In the genomic region with DNA sequence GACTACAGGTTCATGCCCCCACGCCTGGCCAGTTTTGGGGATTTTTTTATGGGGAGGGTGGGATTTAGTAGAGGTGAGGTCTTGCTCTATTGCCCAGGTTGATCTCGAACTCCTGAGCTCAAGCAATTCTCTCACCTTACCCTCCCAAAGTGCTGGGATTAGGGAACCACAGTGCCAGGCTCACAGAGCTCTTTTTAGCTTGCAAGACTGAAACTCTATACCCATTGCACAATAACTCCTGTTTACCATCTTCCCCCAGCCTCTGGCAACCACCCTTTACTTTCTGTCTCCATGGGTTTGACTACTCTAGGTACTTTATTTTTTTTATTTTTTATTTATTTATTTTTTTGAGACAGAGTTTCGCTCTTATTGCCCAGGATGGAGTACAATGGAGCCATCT, we compare ENCODE assay signal across 12 cellular contexts. TPM values are rescaled to one million over a fixed set of nuclear protein-coding genes. Genes with fewer than 3 reads are reported as not detected.
DNase-seq lines count a peak whose midpoint lies in the region; ATAC-seq and TF ChIP-seq lines count a peak whose summit lies in the region.
"Had no signal": no experiment of that assay in that cellular context is flagged by ENCODE, and none has a peak within 500 bp of the region (broad histone marks: within the 10 kb centered on the region; RNA-seq: fewer than 3 reads in every experiment).

No MANE protein-coding gene starts in this region.

- H3K36me3 Mint-ChIP-seq in natural killer cell treated with Interleukin-12 subunit alpha and Interleukin-12 subunit beta and Interleukin-15 and Interleukin-18, amount 100 ng/mL, for 72 hours = no peaks in the 10 kb centered on the region
- H3K36me3 Mint-ChIP-seq in natural killer cell = no peaks in the 10 kb centered on the region
- H3K36me3 Mint-ChIP-seq in T-helper 1 cell treated with Interleukin-12 subunit alpha and Interleukin-12 subunit beta and Interleukin-4 antibody, amounts not matched to agents 30 μg/mL and 1 μg/mL, for 36 hours (ENCODE audit: low read depth) = peaks cover 6% of the 10 kb centered on the region
- H3K36me3 Mint-ChIP-seq: CD14-positive monocyte had no signal

- H3K27me3 ChIP-seq in vagina = no peaks in the 10 kb centered on the region

- H3K9me3 ChIP-seq in vagina = no peaks in the 10 kb centered on the region

- peak overlapping the region; percentile 79 for H3K27ac ChIP-seq in vagina

- H3K27me3 Mint-ChIP-seq in natural killer cell treated with Interleukin-12 subunit alpha and Interleukin-12 subunit beta and Interleukin-15 and Interleukin-18, amount 100 ng/mL, for 72 hours = no peaks in the 10 kb centered on the region
- no peaks in the 10 kb centered on the region for H3K27me3 Mint-ChIP-seq in natural killer cell (ENCODE audit: low read depth in 2 of 2)
- H3K27me3 Mint-ChIP-seq in T-helper 1 cell treated with Interleukin-12 subunit alpha and Interleukin-12 subunit beta and Interleukin-4 antibody, amounts not matched to agents 30 μg/mL and 1 μg/mL, for 36 hours (ENCODE audit: low read depth) = peaks cover 5% of the 10 kb centered on the region

- peak; percentile 39 to 52 for ATAC-seq in natural killer cell treated with Interleukin-12 subunit alpha and Interleukin-12 subunit beta and Interleukin-15 and Interleukin-18, amount 100 ng/mL, for 72 hours
- no peak for ATAC-seq in natural killer cell
- ATAC-seq: HCT116 had no signal

- no peak for DNase-seq in natural killer cell treated with Interleukin-12 subunit alpha and Interleukin-12 subunit beta and Interleukin-15 and Interleukin-18, amount 100 ng/mL, for 72 hours (ENCODE audit: low spot score)
- no peak for DNase-seq in natural killer cell
- peak; percentile 79 for DNase-seq in fibroblast of pulmonary artery (ENCODE audit: low read depth)
- no peak for DNase-seq in vagina (ENCODE audit: extremely low spot score in 2 of 2)
- no peak for DNase-seq in GM10266 (ENCODE audit: extremely low spot score)
- no peak for DNase-seq in NCI-H526 treated with DMSO at 0.1 percent for 48 hours (lab: John Stamatoyannopoulos, UW)
- no peak for DNase-seq in NCI-H1436 treated with DMSO at 0.1 percent for 48 hours (lab: John Stamatoyannopoulos, UW)
- DNase-seq: activated effector memory CD4-positive, alpha-beta T cell treated with Interleukin-2 at 50 U/mL for 16 hours; stimulated activated naive CD4-positive, alpha-beta T cell had no signal

- intact Hi-C loops in natural killer cell (cut with micrococcal nuclease) = no loop called here
- intact Hi-C loops in vagina (cut with DNase I) = no loop called here

- peaks cover 29 to 33% of the 10 kb centered on the region in 2 donors for H3K4me1 Mint-ChIP-seq in natural killer cell treated with Interleukin-12 subunit alpha and Interleukin-12 subunit beta and Interleukin-15 and Interleukin-18, amount 100 ng/mL, for 72 hours (ENCODE audit: low read depth in 2 of 2)
- peaks cover 8 to 18% of the 10 kb centered on the region in 2 donors for H3K4me1 Mint-ChIP-seq in natural killer cell
- peaks cover 46% of the 10 kb centered on the region for H3K4me1 Mint-ChIP-seq in T-helper 1 cell treated with Interleukin-12 subunit alpha and Interleukin-12 subunit beta and Interleukin-4 antibody, amounts not matched to agents 30 μg/mL and 1 μg/mL, for 36 hours (ENCODE audit: low read depth)

- no peak for TF ChIP-seq CTCF in natural killer cell (IDR thresholded peaks at IDR 0.05)
- no peak for TF ChIP-seq CTCF in fibroblast of pulmonary artery (IDR thresholded peaks at IDR 0.05; ENCODE audit: low read length, missing control alignments)
- no peak for TF ChIP-seq CTCF in vagina (IDR thresholded peaks at IDR 0.05)
- no peak for TF ChIP-seq CTCF in GM10266 (IDR thresholded peaks at IDR 0.05; ENCODE audit: control insufficient read depth, insufficient read depth, low read depth, missing control alignments)

- H3K4me3 ChIP-seq in fibroblast of pulmonary artery (replicated peaks; ENCODE audit: low read depth, low read length) (peak overlapping the region; percentile 11), vagina (no peak overlapping the region)

- peak overlapping the region; percentile 64 for H3K4me3 Mint-ChIP-seq in natural killer cell treated with Interleukin-12 subunit alpha and Interleukin-12 subunit beta and Interleukin-15 and Interleukin-18, amount 100 ng/mL, for 72 hours
- H3K4me3 Mint-ChIP-seq in natural killer cell = no peak overlapping the region
- no peak overlapping the region for H3K4me3 Mint-ChIP-seq in T-helper 1 cell treated with Interleukin-12 subunit alpha and Interleukin-12 subunit beta and Interleukin-4 antibody, amounts not matched to agents 30 μg/mL and 1 μg/mL, for 36 hours

- peaks cover 6% of the 10 kb centered on the region for H3K4me1 ChIP-seq in vagina

- peak overlapping the region; percentile 69 to 80 for H3K27ac Mint-ChIP-seq in natural killer cell treated with Interleukin-12 subunit alpha and Interleukin-12 subunit beta and Interleukin-15 and Interleukin-18, amount 100 ng/mL, for 72 hours
- no peak overlapping the region for H3K27ac Mint-ChIP-seq in natural killer cell
- H3K27ac Mint-ChIP-seq in T-helper 1 cell treated with Interleukin-12 subunit alpha and Interleukin-12 subunit beta and Interleukin-4 antibody, amounts not matched to agents 30 μg/mL and 1 μg/mL, for 36 hours = peak overlapping the region; percentile 61

- H3K36me3 ChIP-seq in vagina = no peaks in the 10 kb centered on the region

- no peak for TF ChIP-seq POLR2A in vagina (IDR thresholded peaks at IDR 0.05)

- H3K9me3 Mint-ChIP-seq in natural killer cell treated with Interleukin-12 subunit alpha and Interleukin-12 subunit beta and Interleukin-15 and Interleukin-18, amount 100 ng/mL, for 72 hours = no peaks in the 10 kb centered on the region
- no peaks in the 10 kb centered on the region for H3K9me3 Mint-ChIP-seq in natural killer cell
- no peaks in the 10 kb centered on the region for H3K9me3 Mint-ChIP-seq in T-helper 1 cell treated with Interleukin-12 subunit alpha and Interleukin-12 subunit beta and Interleukin-4 antibody, amounts not matched to agents 30 μg/mL and 1 μg/mL, for 36 hours

RNA-seq across cellular contexts. Expression of a gene that starts 25.7 kb away (rescaled TPM):
- total RNA-seq in natural killer cell treated with Interleukin-12 subunit alpha and Interleukin-12 subunit beta and Interleukin-15 and Interleukin-18, amount 100 ng/mL, for 72 hours = 10 to 100 TPM; 66.9 to 82.1 TPM
- 100 to 1,000 TPM; 199 to 234 (median 232) TPM for total RNA-seq in natural killer cell
- total RNA-seq in vagina = 72.4 TPM

Comparison
In these comparisons a context has a peak if more than half of its experiments do, and no peak if none do; other contexts are left out.
1. ATAC-seq: peak in natural killer cell treated with Interleukin-12 subunit alpha and Interleukin-12 subunit beta and Interleukin-15 and Interleukin-18, amount 100 ng/mL, for 72 hours (2 of 2); none in natural killer cell (0 of 3).
2. H3K27ac Mint-ChIP-seq: peak in natural killer cell treated with Interleukin-12 subunit alpha and Interleukin-12 subunit beta and Interleukin-15 and Interleukin-18, amount 100 ng/mL, for 72 hours (2 of 2) and T-helper 1 cell treated with Interleukin-12 subunit alpha and Interleukin-12 subunit beta and Interleukin-4 antibody, amounts not matched to agents 30 μg/mL and 1 μg/mL, for 36 hours (single experiment); none in natural killer cell (0 of 2).